In genomic region chr13:30792257-30793000, GRCh38 we compare ENCODE assay signal across 8 cellular contexts. TPM values are rescaled to one million over a fixed set of nuclear protein-coding genes. Genes with fewer than 3 reads are reported as not detected.
A peak's percentile ranks its signal among the peaks of the same experiment; 100 is the strongest.
DNase-seq lines count a peak whose midpoint lies in the region; ATAC-seq lines count a peak whose summit lies in the region.

No MANE protein-coding gene starts in this region.

- intact Hi-C loops in left ventricle myocardium superior (cut with micrococcal nuclease) = no loop called here
- intact Hi-C loops in sciatic nerve (cut with DNase I) = loop anchor here (10.0 kb wide), 2 partner anchors 98 to 658 kb away; no protein-coding TSS in a partner anchor

- ATAC-seq in left ventricle myocardium superior (peak; percentile 88), sciatic nerve (peak; percentile 93), HG02588 (IDR thresholded peaks at IDR 0.05; ENCODE audit: unreplicated experiment) (no peak)

- DNase-seq in HK-2 (ENCODE audit: unreplicated experiment) (peak; percentile 67), amniotic epithelial cell (ENCODE audit: low read depth) (peak; percentile 86), left ventricle myocardium superior (peak; percentile 87), sciatic nerve (ENCODE audit: low spot score) (peak; percentile 88), GDM1 (lab: John Stamatoyannopoulos, UW) (no peak), NOMO-1 treated with DMSO at 0.1 percent for 48 hours (lab: John Stamatoyannopoulos, UW; ENCODE audit: unreplicated experiment) (no peak)
- no peak for DNase-seq in stimulated activated CD4-positive, alpha-beta T cell treated with anti-CD3 and anti-CD28 coated beads, Interleukin-2, amount 100 ng/mL, for 24 hours

RNA-seq across cellular contexts. Expression of gene ALOX5AP, which starts 57.1 kb away (rescaled TPM):
- 10.1 TPM for total RNA-seq in left ventricle myocardium superior
- 21.8 TPM for total RNA-seq in sciatic nerve

Comparison
In these comparisons a context has a peak if more than half of its experiments do, and no peak if none do; other contexts are left out.
1. DNase-seq: peak in HK-2 (single experiment), amniotic epithelial cell (single experiment), left ventricle myocardium superior (single experiment) and sciatic nerve (single experiment); none in GDM1 (single experiment), stimulated activated CD4-positive, alpha-beta T cell treated with anti-CD3 and anti-CD28 coated beads, Interleukin-2, amount 100 ng/mL, for 24 hours (0 of 2) and NOMO-1 treated with DMSO at 0.1 percent for 48 hours (single experiment).